Comparison of ENCODE assay signal across 1 cellular context in the genomic region with DNA sequence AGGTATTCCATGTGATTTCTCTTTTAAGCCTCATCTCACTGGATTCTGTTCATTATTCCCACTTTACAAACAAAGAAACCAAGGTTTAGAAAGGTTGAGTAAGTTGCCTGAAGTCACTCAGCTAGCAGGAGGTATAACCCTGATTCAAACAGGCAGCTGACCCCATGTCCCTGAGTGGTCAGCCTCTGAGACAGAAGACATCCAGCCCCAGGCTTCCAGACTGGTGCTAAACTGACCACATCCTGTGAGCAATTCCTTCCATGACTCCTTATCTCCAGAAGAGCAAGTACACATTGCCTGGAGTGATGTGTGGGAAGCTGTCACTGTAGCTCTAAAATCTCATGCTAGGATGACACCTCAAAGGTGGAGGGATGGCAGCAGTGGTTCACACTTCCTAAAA.
TF ChIP-seq lines count a peak whose summit lies in the region.

No MANE protein-coding gene starts in this region.

TF ChIP-seq in SK-N-SH, 30 proteins besides CTCF, POLR2A, EP300 and RAD21 (continued from another document):
- TF ChIP-seq POLR2AphosphoS5 (IDR thresholded peaks at IDR 0.05; ENCODE audit: low read depth, low read length), result peak; percentile 81
- TF ChIP-seq, protein P1, sequence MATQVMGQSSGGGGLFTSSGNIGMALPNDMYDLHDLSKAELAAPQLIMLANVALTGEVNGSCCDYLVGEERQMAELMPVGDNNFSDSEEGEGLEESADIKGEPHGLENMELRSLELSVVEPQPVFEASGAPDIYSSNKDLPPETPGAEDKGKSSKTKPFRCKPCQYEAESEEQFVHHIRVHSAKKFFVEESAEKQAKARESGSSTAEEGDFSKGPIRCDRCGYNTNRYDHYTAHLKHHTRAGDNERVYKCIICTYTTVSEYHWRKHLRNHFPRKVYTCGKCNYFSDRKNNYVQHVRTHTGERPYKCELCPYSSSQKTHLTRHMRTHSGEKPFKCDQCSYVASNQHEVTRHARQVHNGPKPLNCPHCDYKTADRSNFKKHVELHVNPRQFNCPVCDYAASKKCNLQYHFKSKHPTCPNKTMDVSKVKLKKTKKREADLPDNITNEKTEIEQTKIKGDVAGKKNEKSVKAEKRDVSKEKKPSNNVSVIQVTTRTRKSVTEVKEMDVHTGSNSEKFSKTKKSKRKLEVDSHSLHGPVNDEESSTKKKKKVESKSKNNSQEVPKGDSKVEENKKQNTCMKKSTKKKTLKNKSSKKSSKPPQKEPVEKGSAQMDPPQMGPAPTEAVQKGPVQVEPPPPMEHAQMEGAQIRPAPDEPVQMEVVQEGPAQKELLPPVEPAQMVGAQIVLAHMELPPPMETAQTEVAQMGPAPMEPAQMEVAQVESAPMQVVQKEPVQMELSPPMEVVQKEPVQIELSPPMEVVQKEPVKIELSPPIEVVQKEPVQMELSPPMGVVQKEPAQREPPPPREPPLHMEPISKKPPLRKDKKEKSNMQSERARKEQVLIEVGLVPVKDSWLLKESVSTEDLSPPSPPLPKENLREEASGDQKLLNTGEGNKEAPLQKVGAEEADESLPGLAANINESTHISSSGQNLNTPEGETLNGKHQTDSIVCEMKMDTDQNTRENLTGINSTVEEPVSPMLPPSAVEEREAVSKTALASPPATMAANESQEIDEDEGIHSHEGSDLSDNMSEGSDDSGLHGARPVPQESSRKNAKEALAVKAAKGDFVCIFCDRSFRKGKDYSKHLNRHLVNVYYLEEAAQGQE (IDR thresholded peaks at IDR 0.05; ENCODE audit: low read depth, low read length), result peak; percentile 59
- TF ChIP-seq TCF12 (IDR thresholded peaks at IDR 0.05), result peak; percentile 97
- TF ChIP-seq SIN3A (IDR thresholded peaks at IDR 0.05; ENCODE audit: borderline replicate concordance, low read depth, low read length), result peak; percentile 70; the same call in 1 of the 2 replicates
- TF ChIP-seq FOXM1 (IDR thresholded peaks at IDR 0.05; ENCODE audit: low read depth), result peak; percentile 80
- peak; percentile 85 for TF ChIP-seq JUND (IDR thresholded peaks at IDR 0.05)
- TF ChIP-seq TEAD4 (IDR thresholded peaks at IDR 0.05; ENCODE audit: borderline replicate concordance, insufficient read depth), result peak; percentile 80
- no peak for TF ChIP-seq RFX5 (IDR thresholded peaks at IDR 0.05; ENCODE audit: low read length)
- no peak for TF ChIP-seq RCOR1 (IDR thresholded peaks at IDR 0.05; ENCODE audit: low read length)
- TF ChIP-seq, protein P2, sequence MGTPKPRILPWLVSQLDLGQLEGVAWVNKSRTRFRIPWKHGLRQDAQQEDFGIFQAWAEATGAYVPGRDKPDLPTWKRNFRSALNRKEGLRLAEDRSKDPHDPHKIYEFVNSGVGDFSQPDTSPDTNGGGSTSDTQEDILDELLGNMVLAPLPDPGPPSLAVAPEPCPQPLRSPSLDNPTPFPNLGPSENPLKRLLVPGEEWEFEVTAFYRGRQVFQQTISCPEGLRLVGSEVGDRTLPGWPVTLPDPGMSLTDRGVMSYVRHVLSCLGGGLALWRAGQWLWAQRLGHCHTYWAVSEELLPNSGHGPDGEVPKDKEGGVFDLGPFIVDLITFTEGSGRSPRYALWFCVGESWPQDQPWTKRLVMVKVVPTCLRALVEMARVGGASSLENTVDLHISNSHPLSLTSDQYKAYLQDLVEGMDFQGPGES (IDR thresholded peaks at IDR 0.05; ENCODE audit: low read depth, low read length), result no peak
- no peak for TF ChIP-seq GABPA (IDR thresholded peaks at IDR 0.05; ENCODE audit: low read depth)
- TF ChIP-seq, protein P3, sequence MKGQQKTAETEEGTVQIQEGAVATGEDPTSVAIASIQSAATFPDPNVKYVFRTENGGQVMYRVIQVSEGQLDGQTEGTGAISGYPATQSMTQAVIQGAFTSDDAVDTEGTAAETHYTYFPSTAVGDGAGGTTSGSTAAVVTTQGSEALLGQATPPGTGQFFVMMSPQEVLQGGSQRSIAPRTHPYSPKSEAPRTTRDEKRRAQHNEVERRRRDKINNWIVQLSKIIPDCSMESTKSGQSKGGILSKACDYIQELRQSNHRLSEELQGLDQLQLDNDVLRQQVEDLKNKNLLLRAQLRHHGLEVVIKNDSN (IDR thresholded peaks at IDR 0.05; ENCODE audit: borderline replicate concordance, low read depth), result no peak
